28 cellular contexts compared by ENCODE assay signal in the genomic region with DNA sequence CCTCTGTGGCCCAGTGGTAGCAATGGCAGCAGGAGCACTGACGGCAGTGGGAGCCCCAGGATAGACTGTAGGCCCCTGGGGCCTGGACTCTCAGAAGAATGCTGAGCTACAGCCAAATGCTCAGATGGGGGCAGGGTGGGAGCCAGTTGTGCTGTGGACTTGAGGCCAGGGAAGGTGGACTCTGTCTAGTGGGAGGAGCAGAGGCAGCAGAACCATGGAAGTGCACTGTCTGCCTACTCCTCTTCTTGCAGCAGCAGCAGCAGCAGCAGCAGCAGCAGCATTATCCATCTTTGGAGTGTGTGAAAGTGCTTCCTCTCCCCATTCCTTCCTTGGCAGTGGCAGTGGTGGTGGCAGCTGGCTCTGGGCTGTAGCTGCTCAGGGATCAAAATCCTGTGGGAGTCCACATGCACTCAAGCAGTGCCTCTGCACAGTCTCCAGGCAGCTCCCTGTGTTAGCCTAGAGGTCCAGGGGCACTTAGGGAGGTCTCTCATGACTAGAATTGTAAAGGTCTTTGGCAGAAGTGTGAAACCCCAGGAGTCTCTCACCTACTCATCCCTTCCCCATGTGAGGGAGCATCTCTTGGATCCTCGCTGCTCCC.
DNase-seq lines count a peak whose midpoint lies in the region; ATAC-seq and TF ChIP-seq lines count a peak whose summit lies in the region.
"Had no signal": no experiment of that assay in that cellular context is flagged by ENCODE, and none has a peak within 500 bp of the region (broad histone marks: within the 10 kb centered on the region; RNA-seq: fewer than 3 reads in every experiment).

No MANE protein-coding gene starts in this region.

- H3K9me3 ChIP-seq in endodermal cell (ENCODE audit: control insufficient read depth, low read length), result no peaks in the 10 kb centered on the region
- no peaks in the 10 kb centered on the region for H3K9me3 ChIP-seq in parathyroid adenoma (ENCODE audit: control insufficient read depth, low read length)
- H3K9me3 ChIP-seq: colonic mucosa had no signal

- H3K4me3 ChIP-seq in endodermal cell (ENCODE audit: low read length), result no peak overlapping the region
- H3K4me3 ChIP-seq in parathyroid adenoma (ENCODE audit: low read depth, low read length), result no peak overlapping the region
- H3K4me3 ChIP-seq: colonic mucosa, PC-9 had no signal

- H3K36me3 ChIP-seq in endodermal cell (ENCODE audit: control insufficient read depth, insufficient read depth, low read length) (no peaks in the 10 kb centered on the region), parathyroid adenoma (ENCODE audit: control insufficient read depth, insufficient read depth, low read length) (no peaks in the 10 kb centered on the region)
- H3K36me3 ChIP-seq: colonic mucosa had no signal

- no peaks in the 10 kb centered on the region for H3K9me3 Mint-ChIP-seq in endodermal cell
- H3K9me3 Mint-ChIP-seq in activated naive CD4-positive, alpha-beta T cell treated with anti-CD3 and anti-CD28 coated beads, Interleukin-2, amount 50 U/mL, for 72 hours, result peaks cover 0 to 5% of the 10 kb centered on the region in 2 donors
- H3K9me3 Mint-ChIP-seq: activated T-helper 2 cell treated with anti-CD3 and anti-CD28 coated beads, Interferon-gamma antibody, Interleukin-2, Interleukin-4, amounts not matched to agents 10 μg/mL and 5 μg/mL and 100 μg/mL, durations not matched to agents 14 hours and 24 hours and 36 hours had no signal

- peak; percentile 20 for ATAC-seq in Right ventricle myocardium superior (ENCODE audit: poor library complexity)
- ATAC-seq in HG03135 (IDR thresholded peaks at IDR 0.05; ENCODE audit: unreplicated experiment), result no peak
- no peak for ATAC-seq in GM21447 (IDR thresholded peaks at IDR 0.05; ENCODE audit: unreplicated experiment)
- no peak for ATAC-seq in activated naive CD4-positive, alpha-beta T cell treated with anti-CD3 and anti-CD28 coated beads, Interleukin-2, amount 50 U/mL, for 72 hours
- ATAC-seq: activated CD8-positive, alpha-beta T cell treated with anti-CD3 and anti-CD28 coated beads for 36 hours; HCT116 had no signal

- H3K4me1 Mint-ChIP-seq in endodermal cell, result no peaks in the 10 kb centered on the region

- TF ChIP-seq CTCF in endodermal cell (conservative IDR thresholded peaks at IDR 0.05) (no peak), parathyroid adenoma (IDR thresholded peaks at IDR 0.05) (no peak)

- H2AFZ ChIP-seq in parathyroid adenoma, result peak overlapping the region; percentile 28
- H2AFZ ChIP-seq: PC-9 had no signal

- no peak overlapping the region for H3K27ac Mint-ChIP-seq in endodermal cell
- H3K27ac Mint-ChIP-seq in activated naive CD4-positive, alpha-beta T cell treated with anti-CD3 and anti-CD28 coated beads, Interleukin-2, amount 50 U/mL, for 72 hours, result no peak overlapping the region
- H3K27ac Mint-ChIP-seq: activated CD8-positive, alpha-beta T cell treated with anti-CD3 and anti-CD28 coated beads for 36 hours; activated naive CD8-positive, alpha-beta T cell; activated T-helper 2 cell treated with anti-CD3 and anti-CD28 coated beads, Interferon-gamma antibody, Interleukin-2, Interleukin-4, amounts not matched to agents 10 μg/mL and 5 μg/mL and 100 μg/mL, durations not matched to agents 14 hours and 24 hours and 36 hours; stimulated activated naive CD8-positive, alpha-beta T cell treated with anti-CD3 and anti-CD28 coated beads, Interleukin-15, Interleukin-2, amounts not matched to agents 100 ng/mL and 50 ng/mL, for 24 hours had no signal

- no peak overlapping the region for H3K27ac ChIP-seq in endodermal cell (ENCODE audit: low read depth, low read length)
- no peak overlapping the region for H3K27ac ChIP-seq in parathyroid adenoma
- H3K27ac ChIP-seq: colonic mucosa, KMS-11, PC-9 had no signal

- H3K27me3 ChIP-seq in endodermal cell (ENCODE audit: control insufficient read depth, insufficient read depth, low read length, poor library complexity, severe bottlenecking), result no peaks in the 10 kb centered on the region
- H3K27me3 ChIP-seq in parathyroid adenoma (ENCODE audit: control insufficient read depth, insufficient read depth, low read length), result no peaks in the 10 kb centered on the region
- H3K27me3 ChIP-seq: colonic mucosa had no signal

- intact Hi-C loops in Right ventricle myocardium superior (cut with DNase I), result no loop called here
- intact Hi-C loops in cardiac septum (cut with DNase I), result no loop called here

- H3K79me2 ChIP-seq in parathyroid adenoma, result no peaks in the 10 kb centered on the region

- no peaks in the 10 kb centered on the region for H3K36me3 Mint-ChIP-seq in endodermal cell (ENCODE audit: low read depth)
- no peaks in the 10 kb centered on the region for H3K36me3 Mint-ChIP-seq in activated naive CD4-positive, alpha-beta T cell treated with anti-CD3 and anti-CD28 coated beads, Interleukin-2, amount 50 U/mL, for 72 hours
- H3K36me3 Mint-ChIP-seq: activated naive CD8-positive, alpha-beta T cell had no signal

- H3K27me3 Mint-ChIP-seq in endodermal cell (ENCODE audit: insufficient read depth), result peaks cover 2% of the 10 kb centered on the region
- H3K27me3 Mint-ChIP-seq: activated CD8-positive, alpha-beta T cell treated with anti-CD3 and anti-CD28 coated beads for 36 hours; activated naive CD8-positive, alpha-beta T cell; stimulated activated naive CD8-positive, alpha-beta T cell treated with anti-CD3 and anti-CD28 coated beads, Interleukin-15, Interleukin-2, amounts not matched to agents 100 ng/mL and 50 ng/mL, for 24 hours had no signal

- H3K4me3 Mint-ChIP-seq in endodermal cell, result no peak overlapping the region
- H3K4me3 Mint-ChIP-seq: activated CD8-positive, alpha-beta T cell treated with anti-CD3 and anti-CD28 coated beads for 36 hours; activated naive CD8-positive, alpha-beta T cell; stimulated activated naive CD8-positive, alpha-beta T cell treated with anti-CD3 and anti-CD28 coated beads, Interleukin-15, Interleukin-2, amounts not matched to agents 100 ng/mL and 50 ng/mL, for 24 hours had no signal

- DNase-seq in Right ventricle myocardium superior (peak; percentile 21), cardiac septum (ENCODE audit: low spot score) (no peak), endodermal cell (peak; percentile 76), NCI-H524 treated with DMSO at 0.1 percent for 48 hours (lab: John Stamatoyannopoulos, UW) (no peak)
- DNase-seq in activated naive CD4-positive, alpha-beta T cell treated with anti-CD3 and anti-CD28 coated beads, Interleukin-2, amount 50 U/mL, for 72 hours (ENCODE audit: low spot score in 2 of 2), result no peak
- DNase-seq: ACHN; activated CD4-positive, CD25-positive, alpha-beta regulatory T cell treated with anti-CD3 and anti-CD28 coated beads, Interleukin-2, amount 50 U/mL, for 72 hours; activated CD8-positive, alpha-beta T cell treated with anti-CD3 and anti-CD28 coated beads for 36 hours; anterior cingulate cortex; colonic mucosa; DMS79 treated with DMSO at 0.1 percent for 48 hours; effector memory CD4-positive, alpha-beta T cell; erythroblast; kidney glomerular epithelial cell; NCI-H1436; NCI-H510A; NK-92 treated with Interleukin-12 subunit alpha and Interleukin-12 subunit beta, amount 100 ng/mL, for 24 hours; PC-9; SIG-M5; T-helper 1 cell had no signal

- WGBS in endodermal cell (ENCODE audit: insufficient coverage in 1 of 2, insufficient read length in 1 of 2), 2 experiments, result 79% methylated on average over 2 of the region's 2 CpGs; no CpG with 5 or more reads in 1 of the 2 experiments

- no peak overlapping the region for H3K9ac ChIP-seq in endodermal cell (ENCODE audit: extremely low read depth, low read length, poor library complexity, severe bottlenecking)
- H3K9ac ChIP-seq in parathyroid adenoma, result no peak overlapping the region
- H3K9ac ChIP-seq: KMS-11 had no signal

- H3K4me2 ChIP-seq in parathyroid adenoma (ENCODE audit: low read length), result no peak overlapping the region
- H3K4me2 ChIP-seq: KMS-11, PC-9 had no signal

- no peaks in the 10 kb centered on the region for H3K4me1 ChIP-seq in endodermal cell (ENCODE audit: control insufficient read depth, insufficient read depth, low read length)
- H3K4me1 ChIP-seq in parathyroid adenoma, result peaks cover 5% of the 10 kb centered on the region
- H3K4me1 ChIP-seq: colonic mucosa had no signal

Comparison
In these comparisons a context has a peak if more than half of its experiments do, and no peak if none do; other contexts are left out.
1. DNase-seq: peak in Right ventricle myocardium superior (single experiment) and endodermal cell (single experiment); none in cardiac septum (single experiment), NCI-H524 treated with DMSO at 0.1 percent for 48 hours (single experiment) and activated naive CD4-positive, alpha-beta T cell treated with anti-CD3 and anti-CD28 coated beads, Interleukin-2, amount 50 U/mL, for 72 hours (0 of 2).